17 cellular contexts compared by ENCODE assay signal in the genomic region with DNA sequence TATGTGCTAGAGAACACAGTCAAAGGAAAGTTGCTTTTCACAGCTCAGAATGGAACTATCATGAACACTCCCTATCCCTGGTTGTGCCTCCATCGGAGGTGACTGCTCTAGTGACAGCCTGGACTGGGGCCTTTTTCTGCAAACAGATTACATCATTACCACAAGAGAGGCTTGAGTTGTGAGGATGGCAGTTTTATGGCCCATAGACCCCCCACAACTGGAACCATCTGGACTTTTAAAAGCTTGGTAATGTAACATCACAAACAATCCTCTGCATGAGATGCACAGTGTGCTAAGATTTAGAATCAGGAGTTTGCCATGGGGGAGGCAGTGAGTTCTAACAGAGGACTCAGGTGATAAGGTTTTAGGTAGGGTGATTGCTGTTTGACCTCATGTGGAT. TPM values are rescaled to one million over a fixed set of nuclear protein-coding genes. Genes with fewer than 3 reads are reported as not detected.
A peak's percentile ranks its signal among the peaks of the same experiment; 100 is the strongest.
DNase-seq lines count a peak whose midpoint lies in the region; ATAC-seq and TF ChIP-seq lines count a peak whose summit lies in the region.
"Had no signal": no experiment of that assay in that cellular context is flagged by ENCODE, and none has a peak within 500 bp of the region (broad histone marks: within the 10 kb centered on the region; RNA-seq: fewer than 3 reads in every experiment).

No MANE protein-coding gene starts in this region.

- intact Hi-C loops in colonic mucosa (cut with DNase I) = no loop called here

- no peaks in the 10 kb centered on the region for H3K36me3 ChIP-seq in colonic mucosa
- H3K36me3 ChIP-seq: BLaER1 treated with 17β-estradiol and CSF1 and Interleukin-3, amounts not matched to agents 10 nM and 100 nM had no signal

- DNase-seq in DMS 273 (lab: John Stamatoyannopoulos, UW; ENCODE audit: unreplicated experiment) (peak; percentile 13), DMS 273 treated with DMSO at 0.1 percent for 48 hours (lab: John Stamatoyannopoulos, UW) (no peak), left kidney (ENCODE audit: low read depth, low spot score) (peak; percentile 53), colonic mucosa (no peak)
- DNase-seq: AML-193; Caco-2; Calu3; CD4-positive, alpha-beta T cell; CD8-positive, alpha-beta T cell; DMS79 treated with DMSO at 0.1 percent for 48 hours; GF-D8 had no signal

- no peaks in the 10 kb centered on the region for H3K9me3 ChIP-seq in colonic mucosa
- H3K9me3 ChIP-seq: A549 had no signal

- no peak for TF ChIP-seq CTCF in colonic mucosa (IDR thresholded peaks at IDR 0.05)

- no peak for ATAC-seq in GM19397 (IDR thresholded peaks at IDR 0.05; ENCODE audit: unreplicated experiment)
- ATAC-seq: A549; CD8-positive, alpha-beta T cell had no signal

- no peak overlapping the region for H3K27ac ChIP-seq in colonic mucosa
- H3K27ac ChIP-seq: 22Rv1; A549; BLaER1 treated with 17β-estradiol and CSF1 and Interleukin-3, amounts not matched to agents 10 nM and 100 nM; C4-2B had no signal

- no peaks in the 10 kb centered on the region for H3K4me1 ChIP-seq in colonic mucosa
- H3K4me1 ChIP-seq: A549; BLaER1 treated with 17β-estradiol and CSF1 and Interleukin-3, amounts not matched to agents 10 nM and 100 nM; Caco-2 had no signal

- H3K4me3 ChIP-seq in colonic mucosa = no peak overlapping the region
- H3K4me3 ChIP-seq: A549; BLaER1 treated with 17β-estradiol and CSF1 and Interleukin-3, amounts not matched to agents 10 nM and 100 nM had no signal

- H3K9ac ChIP-seq in colonic mucosa (ENCODE audit: low read depth in 2 of 2, low read length in 2 of 2) = no peak overlapping the region
- H3K9ac ChIP-seq: BLaER1 treated with 17β-estradiol and CSF1 and Interleukin-3, amounts not matched to agents 10 nM and 100 nM had no signal

- no peaks in the 10 kb centered on the region for H3K27me3 ChIP-seq in colonic mucosa
- H3K27me3 ChIP-seq: BLaER1 treated with 17β-estradiol and CSF1 and Interleukin-3, amounts not matched to agents 10 nM and 100 nM had no signal

RNA-seq across cellular contexts. Expression of gene WSCD2, which starts 46.6 kb away (rescaled TPM):
- total RNA-seq in colonic mucosa = under 1 TPM; 0.15 to 0.74 TPM
- total RNA-seq: A172; Caco-2; Calu3; CD4-positive, alpha-beta T cell; CD8-positive, alpha-beta T cell had no signal

Comparison
In these comparisons a context has a peak if more than half of its experiments do, and no peak if none do; other contexts are left out.
1. DNase-seq: peak in DMS 273 (single experiment) and left kidney (single experiment); none in DMS 273 treated with DMSO at 0.1 percent for 48 hours (single experiment) and colonic mucosa (single experiment).